ENCODE assay signal across 25 cellular contexts in genomic region chr11:73649206-73649605, GRCh38. TPM values are rescaled to one million over a fixed set of nuclear protein-coding genes. Genes with fewer than 3 reads are reported as not detected.
DNase-seq lines count a peak whose midpoint lies in the region; ATAC-seq and TF ChIP-seq lines count a peak whose summit lies in the region.
"Had no signal": no experiment of that assay in that cellular context is flagged by ENCODE, and none has a peak within 500 bp of the region (broad histone marks: within the 10 kb centered on the region; RNA-seq: fewer than 3 reads in every experiment).

No MANE protein-coding gene starts in this region.

- no peak for TF ChIP-seq POLR2A in breast epithelium (IDR thresholded peaks at IDR 0.05)
- no peak for TF ChIP-seq POLR2A in prostate gland (IDR thresholded peaks at IDR 0.05)
- TF ChIP-seq POLR2A in testis (IDR thresholded peaks at IDR 0.05): no peak

- H3K4me3 ChIP-seq in neural progenitor cell (no peak overlapping the region), breast epithelium (no peak overlapping the region), prostate gland (no peak overlapping the region), testis (no peak overlapping the region)
- H3K4me3 ChIP-seq: MG63, SJCRH30, thyroid gland had no signal

- peaks cover 52% of the 10 kb centered on the region for H3F3A ChIP-seq in neural progenitor cell (ENCODE audit: low read depth)

- no peak overlapping the region for H2AFZ ChIP-seq in neural progenitor cell (replicated peaks)

- H3K27ac ChIP-seq in cingulate gyrus (ENCODE audit: low read depth, low read length) (peak overlapping the region; percentile 99), neural progenitor cell (no peak overlapping the region), breast epithelium (peak overlapping the region in 1 of 2 donors; percentile 71), prostate gland (no peak overlapping the region), testis (no peak overlapping the region)
- H3K27ac ChIP-seq: SJCRH30, thyroid gland had no signal

- H4K20me1 ChIP-seq in neural progenitor cell (ENCODE audit: low read depth): peaks cover 8% of the 10 kb centered on the region

- H3K4me3 Mint-ChIP-seq in natural killer cell (peak overlapping the region; percentile 51), neural progenitor cell (peak overlapping the region; percentile 69)
- no peak overlapping the region for H3K4me3 Mint-ChIP-seq in natural killer cell treated with Interleukin-12 subunit alpha and Interleukin-12 subunit beta and Interleukin-15 and Interleukin-18, amount 100 ng/mL, for 72 hours
- H3K4me3 Mint-ChIP-seq: activated CD4-positive, alpha-beta memory T cell treated with anti-CD3 and anti-CD28 coated beads for 36 hours had no signal

- H3K4me2 ChIP-seq in neural progenitor cell: peak overlapping the region; percentile 82

- peaks cover 4 to 10% of the 10 kb centered on the region in 2 donors for H3K4me1 Mint-ChIP-seq in natural killer cell
- peaks cover 0 to 8% of the 10 kb centered on the region in 2 donors for H3K4me1 Mint-ChIP-seq in natural killer cell treated with Interleukin-12 subunit alpha and Interleukin-12 subunit beta and Interleukin-15 and Interleukin-18, amount 100 ng/mL, for 72 hours (ENCODE audit: low read depth in 2 of 2)
- H3K4me1 Mint-ChIP-seq in neural progenitor cell: peaks cover 89% of the 10 kb centered on the region

- peaks cover 0 to 10% of the 10 kb centered on the region in 2 donors for H3K27me3 Mint-ChIP-seq in natural killer cell (ENCODE audit: low read depth in 2 of 2)
- H3K27me3 Mint-ChIP-seq in natural killer cell treated with Interleukin-12 subunit alpha and Interleukin-12 subunit beta and Interleukin-15 and Interleukin-18, amount 100 ng/mL, for 72 hours: peaks cover 0 to 8% of the 10 kb centered on the region in 2 donors
- H3K27me3 Mint-ChIP-seq in neural progenitor cell (ENCODE audit: insufficient read depth, low read depth): peaks cover 17% of the 10 kb centered on the region
- H3K27me3 Mint-ChIP-seq: activated CD4-positive, alpha-beta memory T cell treated with anti-CD3 and anti-CD28 coated beads for 36 hours; activated naive CD8-positive, alpha-beta T cell treated with anti-CD3 and anti-CD28 coated beads, Interleukin-2, amount 10 ng/mL, durations not matched to agents 7 days and 5 days had no signal

- peaks cover 69% of the 10 kb centered on the region for H3K4me1 ChIP-seq in neural progenitor cell
- H3K4me1 ChIP-seq in breast epithelium: no peaks in the 10 kb centered on the region
- H3K4me1 ChIP-seq in prostate gland (replicated peaks): no peaks in the 10 kb centered on the region
- peaks cover 20% of the 10 kb centered on the region for H3K4me1 ChIP-seq in testis

- WGBS in prostate gland: 73% methylated on average over 9 of the region's 9 CpGs
- 62 to 63% methylated on average over 9 of the region's 9 CpGs for WGBS in testis, 2 donors

- H3K36me3 ChIP-seq in neural progenitor cell (no peaks in the 10 kb centered on the region), breast epithelium (no peaks in the 10 kb centered on the region), prostate gland (no peaks in the 10 kb centered on the region), testis (ENCODE audit: low read depth, missing control alignments) (no peaks in the 10 kb centered on the region)
- H3K36me3 ChIP-seq: MG63, SJCRH30, thyroid gland had no signal

- H3K79me2 ChIP-seq in neural progenitor cell (ENCODE audit: low read depth): no peaks in the 10 kb centered on the region

- H3K9ac ChIP-seq in neural progenitor cell: no peak overlapping the region

- no peak for ATAC-seq in natural killer cell
- ATAC-seq in natural killer cell treated with Interleukin-12 subunit alpha and Interleukin-12 subunit beta and Interleukin-15 and Interleukin-18, amount 100 ng/mL, for 72 hours: no peak
- ATAC-seq: HCT116; stimulated activated naive CD8-positive, alpha-beta T cell treated with anti-CD3 and anti-CD28 coated beads, Interleukin-15, Interleukin-2, amounts not matched to agents 100 U/mL and 50 U/mL, for 24 hours had no signal

- intact Hi-C loops in natural killer cell (cut with micrococcal nuclease): no loop called here
- intact Hi-C loops in breast epithelium (cut with DNase I; ENCODE audit: low total_unique reads): loop anchor here (10.0 kb wide), 1 partner anchor 224 kb away; no protein-coding TSS in a partner anchor
- intact Hi-C loops in prostate gland (cut with DNase I): no loop called here
- intact Hi-C loops in testis (cut with DNase I; ENCODE audit: low total_unique reads): no loop called here

- H3K36me3 Mint-ChIP-seq in natural killer cell (no peaks in the 10 kb centered on the region), neural progenitor cell (no peaks in the 10 kb centered on the region)
- no peaks in the 10 kb centered on the region for H3K36me3 Mint-ChIP-seq in natural killer cell treated with Interleukin-12 subunit alpha and Interleukin-12 subunit beta and Interleukin-15 and Interleukin-18, amount 100 ng/mL, for 72 hours
- H3K36me3 Mint-ChIP-seq: activated CD4-positive, alpha-beta memory T cell treated with anti-CD3 and anti-CD28 coated beads for 36 hours; activated naive CD8-positive, alpha-beta T cell treated with anti-CD3 and anti-CD28 coated beads, Interleukin-2, amount 10 ng/mL, durations not matched to agents 7 days and 5 days had no signal

- no peak for TF ChIP-seq CTCF in natural killer cell (IDR thresholded peaks at IDR 0.05)
- TF ChIP-seq CTCF in neural progenitor cell (IDR thresholded peaks at IDR 0.05): no peak
- no peak for TF ChIP-seq CTCF in breast epithelium (IDR thresholded peaks at IDR 0.05)
- no peak for TF ChIP-seq CTCF in prostate gland (IDR thresholded peaks at IDR 0.05)
- no peak for TF ChIP-seq CTCF in testis (IDR thresholded peaks at IDR 0.05)

- peaks cover 8% of the 10 kb centered on the region for H3K27me3 ChIP-seq in neural progenitor cell
- no peaks in the 10 kb centered on the region for H3K27me3 ChIP-seq in breast epithelium
- no peaks in the 10 kb centered on the region for H3K27me3 ChIP-seq in prostate gland (replicated peaks; ENCODE audit: insufficient read depth)
- no peaks in the 10 kb centered on the region for H3K27me3 ChIP-seq in testis
- H3K27me3 ChIP-seq: MG63, SJCRH30, thyroid gland had no signal

- H3K9me3 ChIP-seq in neural progenitor cell (ENCODE audit: low read depth) (no peaks in the 10 kb centered on the region), breast epithelium (no peaks in the 10 kb centered on the region), prostate gland (no peaks in the 10 kb centered on the region), testis (no peaks in the 10 kb centered on the region)
- H3K9me3 ChIP-seq: MG63, SJCRH30, thyroid gland had no signal

- H3K9me3 Mint-ChIP-seq in natural killer cell (no peaks in the 10 kb centered on the region), neural progenitor cell (no peaks in the 10 kb centered on the region)
- H3K9me3 Mint-ChIP-seq in natural killer cell treated with Interleukin-12 subunit alpha and Interleukin-12 subunit beta and Interleukin-15 and Interleukin-18, amount 100 ng/mL, for 72 hours: no peaks in the 10 kb centered on the region
- H3K9me3 Mint-ChIP-seq: activated CD4-positive, alpha-beta memory T cell treated with anti-CD3 and anti-CD28 coated beads for 36 hours; activated naive CD8-positive, alpha-beta T cell treated with anti-CD3 and anti-CD28 coated beads, Interleukin-2, amount 10 ng/mL, durations not matched to agents 7 days and 5 days; activated T-helper 2 cell treated with anti-CD3 and anti-CD28 coated beads, Interferon-gamma antibody, Interleukin-2, Interleukin-4, amounts not matched to agents 10 μg/mL and 5 μg/mL and 100 μg/mL, durations not matched to agents 14 hours and 24 hours and 36 hours had no signal

- DNase-seq in natural killer cell (no peak), neural progenitor cell (ENCODE audit: low spot score) (peak; percentile 36), breast epithelium (ENCODE audit: low spot score in 2 of 2) (no peak), NCI-H526 (lab: John Stamatoyannopoulos, UW) (no peak), prostate gland (ENCODE audit: low spot score) (no peak), testis (no peak)
- no peak for DNase-seq in natural killer cell treated with Interleukin-12 subunit alpha and Interleukin-12 subunit beta and Interleukin-15 and Interleukin-18, amount 100 ng/mL, for 72 hours (ENCODE audit: low spot score)
- DNase-seq: activated CD4-positive, alpha-beta memory T cell treated with anti-CD3 and anti-CD28 coated beads for 36 hours; activated CD4-positive, CD25-positive, alpha-beta regulatory T cell treated with anti-CD3 and anti-CD28 coated beads, Interleukin-2, amount 50 U/mL, for 72 hours; activated naive CD8-positive, alpha-beta T cell treated with anti-CD3 and anti-CD28 coated beads, Interleukin-2, amount 10 ng/mL, durations not matched to agents 7 days and 5 days; effector memory CD4-positive, alpha-beta T cell; KG1; kidney; MG63; NCI-H1105 treated with DMSO at 0.1 percent for 48 hours; NCI-H2029; SJCRH30; stimulated activated CD4-positive, alpha-beta T cell treated with anti-CD3 and anti-CD28 coated beads, Interleukin-15, amount 100 ng/mL, for 24 hours; stimulated activated naive CD8-positive, alpha-beta T cell treated with anti-CD3 and anti-CD28 coated beads, Interleukin-15, Interleukin-2, amounts not matched to agents 100 U/mL and 50 U/mL, for 24 hours had no signal

- H3K27ac Mint-ChIP-seq in natural killer cell: no peak overlapping the region
- H3K27ac Mint-ChIP-seq in natural killer cell treated with Interleukin-12 subunit alpha and Interleukin-12 subunit beta and Interleukin-15 and Interleukin-18, amount 100 ng/mL, for 72 hours: no peak overlapping the region
- peak overlapping the region; percentile 95 for H3K27ac Mint-ChIP-seq in neural progenitor cell
- H3K27ac Mint-ChIP-seq: activated CD4-positive, alpha-beta memory T cell treated with anti-CD3 and anti-CD28 coated beads for 36 hours; activated naive CD8-positive, alpha-beta T cell treated with anti-CD3 and anti-CD28 coated beads, Interleukin-2, amount 10 ng/mL, durations not matched to agents 7 days and 5 days; activated T-helper 2 cell treated with anti-CD3 and anti-CD28 coated beads, Interferon-gamma antibody, Interleukin-2, Interleukin-4, amounts not matched to agents 10 μg/mL and 5 μg/mL and 100 μg/mL, durations not matched to agents 14 hours and 24 hours and 36 hours had no signal

RNA-seq across cellular contexts. Expression of gene PLEKHB1, which starts 2.8 kb away (rescaled TPM):
- total RNA-seq in natural killer cell (1 to 10 TPM; 2.9 to 4.3 (median 3.9) TPM), neural progenitor cell (ENCODE audit: low replicate concordance) (8.8 and 31.1 TPM in 2 replicates), breast epithelium (10 to 100 TPM in 2 of 3 donors, under 1 TPM in 1; 0.80 to 49.6 (median 17.0) TPM), prostate gland (10 to 100 TPM; 30.8 to 64.9 TPM), testis (10 to 100 TPM; 62.1 to 71.5 TPM)
- 1 to 10 TPM in 1 of 2 donors, under 1 TPM in 1; 0.45 to 3.2 TPM for total RNA-seq in natural killer cell treated with Interleukin-12 subunit alpha and Interleukin-12 subunit beta and Interleukin-15 and Interleukin-18, amount 100 ng/mL, for 72 hours
- polyA plus RNA-seq in testis (ENCODE audit: insufficient read depth, low read depth, low replicate concordance): 54.9 TPM
- total RNA-seq: Daoy, RPMI7951 had no signal

RNA-seq across cellular contexts. Expression of gene FAM168A, which starts 51.3 kb away (rescaled TPM):
- 10 to 100 TPM; 27.4 to 39.8 (median 30.4) TPM for total RNA-seq in natural killer cell
- 10 to 100 TPM; 15.2 to 17.2 TPM for total RNA-seq in natural killer cell treated with Interleukin-12 subunit alpha and Interleukin-12 subunit beta and Interleukin-15 and Interleukin-18, amount 100 ng/mL, for 72 hours
- 19.3 and 36.7 TPM in 2 replicates for total RNA-seq in neural progenitor cell (ENCODE audit: low replicate concordance)
- 10 to 100 TPM; 26.5 to 41.9 (median 28.8) TPM for total RNA-seq in breast epithelium
- total RNA-seq in prostate gland: 10 to 100 TPM; 27.3 to 38.3 TPM
- total RNA-seq in testis: 10 to 100 TPM; 29.8 to 30.2 TPM
- 20.1 TPM for polyA plus RNA-seq in testis (ENCODE audit: insufficient read depth, low read depth, low replicate concordance)
